ENCODE assay signal across 8 cellular contexts in the genomic region with DNA sequence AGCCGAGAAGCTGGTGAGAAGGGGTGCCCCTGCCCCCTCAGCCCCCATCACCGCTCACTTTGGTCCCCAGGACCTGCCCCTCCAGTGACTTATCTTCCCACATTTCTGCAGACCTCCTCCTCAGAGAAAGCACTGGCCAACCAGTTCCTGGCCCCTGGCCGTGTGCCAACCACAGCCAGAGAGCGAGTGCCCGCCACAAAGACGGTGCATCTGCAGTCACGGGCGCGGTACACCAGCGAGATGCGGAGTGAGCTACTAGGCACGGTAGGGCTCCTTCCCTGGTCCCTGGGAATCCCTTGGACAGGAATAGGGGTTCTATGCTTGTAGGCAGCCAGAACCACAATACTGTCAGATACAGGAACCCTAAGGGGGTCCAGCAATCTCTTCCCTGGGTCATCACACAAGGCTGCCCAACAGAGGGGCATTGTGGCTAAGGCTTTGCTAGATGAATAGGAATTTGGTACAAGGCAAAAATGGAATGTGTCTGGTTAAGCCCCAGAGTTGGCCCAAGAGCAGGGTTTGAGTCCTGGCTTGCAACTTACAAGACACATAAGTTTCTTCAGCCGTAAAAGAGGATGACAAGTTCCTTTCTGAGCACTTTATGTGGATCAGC. TPM values are rescaled to one million over a fixed set of nuclear protein-coding genes. Genes with fewer than 3 reads are reported as not detected.
DNase-seq lines count a peak whose midpoint lies in the region; ATAC-seq lines count a peak whose summit lies in the region.

No MANE protein-coding gene starts in this region.

- H3K27me3 ChIP-seq in iPS-18a (ENCODE audit: control insufficient read depth, insufficient read depth, low read length): no peaks in the 10 kb centered on the region

- H3K9ac ChIP-seq in iPS-18a (ENCODE audit: low read length): peak overlapping the region; percentile 89

- H3K36me3 Mint-ChIP-seq in T-helper 2 cell treated with Interferon-gamma antibody and Interleukin-4, amounts not matched to agents 5 μg/mL and 100 μg/mL, for 36 hours (ENCODE audit: low read depth): peaks cover 38% of the 10 kb centered on the region
- H3K36me3 Mint-ChIP-seq in activated CD8-positive, alpha-beta T cell treated with anti-CD3 and anti-CD28 coated beads, Interleukin-2, amount 10 ng/mL, durations not matched to agents 7 days and 5 days (ENCODE audit: low read depth): peaks cover 43% of the 10 kb centered on the region

- H3K27ac Mint-ChIP-seq in T-helper 2 cell treated with Interferon-gamma antibody and Interleukin-4, amounts not matched to agents 5 μg/mL and 100 μg/mL, for 36 hours: peak overlapping the region; percentile 96
- H3K27ac Mint-ChIP-seq in activated CD8-positive, alpha-beta T cell treated with anti-CD3 and anti-CD28 coated beads, Interleukin-2, amount 10 ng/mL, durations not matched to agents 7 days and 5 days: peak overlapping the region; percentile 98

- H3K4me3 ChIP-seq in iPS-18a (ENCODE audit: low read length): peak overlapping the region; percentile 75

- peaks cover 14% of the 10 kb centered on the region for H3K36me3 ChIP-seq in iPS-18a (ENCODE audit: control insufficient read depth, low read depth, low read length)

- H3K9me3 ChIP-seq in iPS-18a (ENCODE audit: control insufficient read depth, low read depth, low read length): no peaks in the 10 kb centered on the region

- H3K9me3 Mint-ChIP-seq in T-helper 2 cell treated with Interferon-gamma antibody and Interleukin-4, amounts not matched to agents 5 μg/mL and 100 μg/mL, for 36 hours: no peaks in the 10 kb centered on the region
- no peaks in the 10 kb centered on the region for H3K9me3 Mint-ChIP-seq in activated CD8-positive, alpha-beta T cell treated with anti-CD3 and anti-CD28 coated beads, Interleukin-2, amount 10 ng/mL, durations not matched to agents 7 days and 5 days (ENCODE audit: insufficient read depth)

- H3K27ac ChIP-seq in iPS-18a (ENCODE audit: low read length): peak overlapping the region; percentile 18
- H3K27ac ChIP-seq in temporal lobe (ENCODE audit: low read depth, low read length): peak overlapping the region; percentile 85

- H3K27me3 Mint-ChIP-seq in T-helper 2 cell treated with Interferon-gamma antibody and Interleukin-4, amounts not matched to agents 5 μg/mL and 100 μg/mL, for 36 hours (ENCODE audit: low read depth): no peaks in the 10 kb centered on the region
- H3K27me3 Mint-ChIP-seq in activated CD8-positive, alpha-beta T cell treated with anti-CD3 and anti-CD28 coated beads, Interleukin-2, amount 10 ng/mL, durations not matched to agents 7 days and 5 days (ENCODE audit: low read depth): no peaks in the 10 kb centered on the region

- peaks cover 10% of the 10 kb centered on the region for H3K4me1 Mint-ChIP-seq in T-helper 2 cell treated with Interferon-gamma antibody and Interleukin-4, amounts not matched to agents 5 μg/mL and 100 μg/mL, for 36 hours (ENCODE audit: low read depth)
- peaks cover 26% of the 10 kb centered on the region for H3K4me1 Mint-ChIP-seq in activated CD8-positive, alpha-beta T cell treated with anti-CD3 and anti-CD28 coated beads, Interleukin-2, amount 10 ng/mL, durations not matched to agents 7 days and 5 days (ENCODE audit: low read depth)

- CTCF ChIA-PET in activated CD8-positive, alpha-beta T cell treated with anti-CD3 and anti-CD28 coated beads, Interleukin-2, amount 10 ng/mL, durations not matched to agents 7 days and 5 days (lab: Charles Lee): interaction anchor here (0.6 to 1.9 kb wide), 3 partner anchors 10 to 51 kb away, joined by 3 to 7 read pairs (median 6); a partner anchor contains a TSS

- ATAC-seq in activated CD8-positive, alpha-beta T cell treated with anti-CD3 and anti-CD28 coated beads, Interleukin-2, amount 10 ng/mL, durations not matched to agents 7 days and 5 days: no peak
- no peak for ATAC-seq in HG03571 (IDR thresholded peaks at IDR 0.05; ENCODE audit: unreplicated experiment)
- no peak for ATAC-seq in GM21423 (IDR thresholded peaks at IDR 0.05; ENCODE audit: unreplicated experiment)

- H3K4me3 Mint-ChIP-seq in T-helper 2 cell treated with Interferon-gamma antibody and Interleukin-4, amounts not matched to agents 5 μg/mL and 100 μg/mL, for 36 hours: peak overlapping the region; percentile 83
- H3K4me3 Mint-ChIP-seq in activated CD8-positive, alpha-beta T cell treated with anti-CD3 and anti-CD28 coated beads, Interleukin-2, amount 10 ng/mL, durations not matched to agents 7 days and 5 days: peak overlapping the region; percentile 82

- POLR2A ChIA-PET in activated CD8-positive, alpha-beta T cell treated with anti-CD3 and anti-CD28 coated beads, Interleukin-2, amount 10 ng/mL, durations not matched to agents 7 days and 5 days (lab: Charles Lee): interaction anchor here (0.7 to 3.2 kb wide), 10 partner anchors 10 to 174 kb away, joined by 3 to 35 read pairs (median 6); a partner anchor contains a TSS

- peaks cover 9% of the 10 kb centered on the region for H3K4me1 ChIP-seq in iPS-18a (ENCODE audit: control insufficient read depth, low read depth, low read length)

- no peak for DNase-seq in T-helper 2 cell treated with Interferon-gamma antibody and Interleukin-4, amounts not matched to agents 5 μg/mL and 100 μg/mL, for 36 hours (ENCODE audit: low spot score)
- DNase-seq in T-helper 2 cell: no peak
- DNase-seq in activated CD8-positive, alpha-beta T cell treated with anti-CD3 and anti-CD28 coated beads, Interleukin-2, amount 10 ng/mL, durations not matched to agents 7 days and 5 days: no peak
- no peak for DNase-seq in NCI-H1694 treated with DMSO at 0.1 percent for 48 hours (lab: John Stamatoyannopoulos, UW)

RNA-seq across cellular contexts. Expression of a gene that starts 1.0 kb away (rescaled TPM):
- 10 to 100 TPM; 26.5 to 27.9 TPM for total RNA-seq in activated CD8-positive, alpha-beta T cell treated with anti-CD3 and anti-CD28 coated beads, Interleukin-2, amount 10 ng/mL, durations not matched to agents 7 days and 5 days
- total RNA-seq in temporal lobe: 15.2 TPM

RNA-seq across cellular contexts. Expression of a gene that starts 9.9 kb away (rescaled TPM):
- total RNA-seq in activated CD8-positive, alpha-beta T cell treated with anti-CD3 and anti-CD28 coated beads, Interleukin-2, amount 10 ng/mL, durations not matched to agents 7 days and 5 days: 10 to 100 TPM; 24.3 to 28.3 TPM
- total RNA-seq in temporal lobe: 1.7 TPM

RNA-seq across cellular contexts. Expression of a gene that starts 29.6 kb away (rescaled TPM):
- 1 to 10 TPM; 4.1 to 4.3 TPM for total RNA-seq in activated CD8-positive, alpha-beta T cell treated with anti-CD3 and anti-CD28 coated beads, Interleukin-2, amount 10 ng/mL, durations not matched to agents 7 days and 5 days
- 7.1 TPM for total RNA-seq in temporal lobe

RNA-seq across cellular contexts. Expression of a gene that starts 48.4 kb away (rescaled TPM):
- total RNA-seq in activated CD8-positive, alpha-beta T cell treated with anti-CD3 and anti-CD28 coated beads, Interleukin-2, amount 10 ng/mL, durations not matched to agents 7 days and 5 days: not detected
- total RNA-seq in temporal lobe: 0.74 TPM

RNA-seq across cellular contexts. Expression of a gene that starts 51.1 kb away (rescaled TPM):
- 100 to 1,000 TPM; 116 to 117 TPM for total RNA-seq in activated CD8-positive, alpha-beta T cell treated with anti-CD3 and anti-CD28 coated beads, Interleukin-2, amount 10 ng/mL, durations not matched to agents 7 days and 5 days
- total RNA-seq in temporal lobe: 70.8 TPM
